ENCODE assay signal across 1 cellular context in genomic region chr15:90981681-90982080, GRCh38.
A peak's percentile ranks its signal among the peaks of the same experiment; 100 is the strongest.
TF ChIP-seq lines count a peak whose summit lies in the region.

No MANE protein-coding gene starts in this region.

TF ChIP-seq in GM12878, 131 proteins besides CTCF, POLR2A, EP300 and RAD21:
- TF ChIP-seq ETV6 (conservative IDR thresholded peaks at IDR 0.05 in 1 of 2, IDR thresholded peaks at IDR 0.05 in 1 of 2; ENCODE audit: borderline replicate concordance in 1 of 2, low read depth in 1 of 2) (peak in 1 of 2 experiments; percentile 13; a peak in 1 of 4 replicates), RAD51 (IDR thresholded peaks at IDR 0.05) (no peak), IRF4 (IDR thresholded peaks at IDR 0.05; ENCODE audit: low read depth, low read length) (peak; percentile 77), CBX5 (IDR thresholded peaks at IDR 0.05; ENCODE audit: low read depth) (no peak), RELA (IDR thresholded peaks at IDR 0.05; ENCODE audit: borderline replicate concordance, partially characterized antibody) (no peak), ZNF207 (IDR thresholded peaks at IDR 0.05; ENCODE audit: borderline replicate concordance) (no peak), TCF12 (IDR thresholded peaks at IDR 0.05; ENCODE audit: low read depth, low read length) (no peak), IRF3 (IDR thresholded peaks at IDR 0.05) (no peak), ZZZ3 (IDR thresholded peaks at IDR 0.05; ENCODE audit: control insufficient read depth, insufficient read length, low read depth) (no peak), RELB (IDR thresholded peaks at IDR 0.05; ENCODE audit: low read depth) (0 out of 2 replicates have a peak, but pooled peaks have one; percentile 33), KLF5 (IDR thresholded peaks at IDR 0.05; ENCODE audit: partially characterized antibody) (no peak), REST (IDR thresholded peaks at IDR 0.05; ENCODE audit: low read depth, low read length) (no peak), IKZF1 (conservative IDR thresholded peaks at IDR 0.05) (0 out of 2 replicates have a peak, but pooled peaks have one; percentile 9), MTA2 (IDR thresholded peaks at IDR 0.05; ENCODE audit: low read depth) (0 out of 2 replicates have a peak, but pooled peaks have one; percentile 14), ZNF687 (IDR thresholded peaks at IDR 0.05) (peak; percentile 40; the same call in 1 of the 2 replicates), YY1 (IDR thresholded peaks at IDR 0.05; ENCODE audit: low read depth, low read length) (peak; percentile 69), SPI1 (IDR thresholded peaks at IDR 0.05; ENCODE audit: borderline replicate concordance, insufficient read depth, low read depth, low read length) (peak; percentile 97), PKNOX1 (IDR thresholded peaks at IDR 0.05) (peak; percentile 61), CREB1 (IDR thresholded peaks at IDR 0.05; ENCODE audit: low read depth) (no peak), CHD2 (IDR thresholded peaks at IDR 0.05; ENCODE audit: borderline replicate concordance, low read depth, low read length) (0 out of 2 replicates have a peak, but pooled peaks have one; percentile 25), SRF (IDR thresholded peaks at IDR 0.05; ENCODE audit: low read depth in 2 of 2, low read length in 2 of 2) (no peak), FOS (IDR thresholded peaks at IDR 0.05; ENCODE audit: borderline replicate concordance, extremely low read depth, insufficient read length) (no peak), DPF2 (IDR thresholded peaks at IDR 0.05) (0 out of 2 replicates have a peak, but pooled peaks have one; percentile 39), ESRRA (IDR thresholded peaks at IDR 0.05; ENCODE audit: low read length) (no peak), ZBTB40 (IDR thresholded peaks at IDR 0.05; ENCODE audit: borderline replicate concordance) (no peak), IKZF2 (IDR thresholded peaks at IDR 0.05) (peak; percentile 25 to 40; a peak in 1 of 4 replicates), SUZ12 (IDR thresholded peaks at IDR 0.05; ENCODE audit: unreplicated experiment) (no peak), BMI1 (IDR thresholded peaks at IDR 0.05; ENCODE audit: borderline replicate concordance) (no peak), NRF1 (conservative IDR thresholded peaks at IDR 0.05; ENCODE audit: low read depth, low read length) (no peak)
TF ChIP-seq in GM12878: peak in this region for 12.
